In genomic region chr18:2818281-2818680, GRCh38 we compare ENCODE assay signal across 19 cellular contexts.
"Had no signal": no experiment of that assay in that cellular context is flagged by ENCODE, and none has a peak within 500 bp of the region (broad histone marks: within the 10 kb centered on the region; RNA-seq: fewer than 3 reads in every experiment).

No MANE protein-coding gene starts in this region.

- H3K27ac ChIP-seq: coronary artery, dorsolateral prefrontal cortex, esophagus muscularis mucosa, foreskin keratinocyte, gastrocnemius medialis, heart right ventricle, left lung, lower lobe of right lung had no signal

- H3K27me3 ChIP-seq: dorsolateral prefrontal cortex, esophagus muscularis mucosa, foreskin keratinocyte, gastrocnemius medialis, heart right ventricle, left lung had no signal

- ATAC-seq: foreskin keratinocyte, gastrocnemius medialis, heart right ventricle, left cardiac atrium, left lung, left ventricle myocardium superior, lower lobe of right lung, mucosa of descending colon had no signal

- H3K36me3 ChIP-seq: esophagus muscularis mucosa, gastrocnemius medialis, heart right ventricle, left lung, lower lobe of right lung had no signal

- H3K9me3 ChIP-seq: gastrocnemius medialis had no signal

- H3K4me3 ChIP-seq: coronary artery, dorsolateral prefrontal cortex, esophagus muscularis mucosa, gastrocnemius medialis, heart right ventricle, left lung, lower lobe of right lung, mucosa of descending colon had no signal

- H3K4me1 ChIP-seq: esophagus muscularis mucosa, foreskin keratinocyte, gastrocnemius medialis, heart right ventricle, left lung, lower lobe of right lung had no signal

- DNase-seq: dermis blood vessel endothelial cell; dorsolateral prefrontal cortex; effector CD4-positive, alpha-beta T cell; effector memory CD4-positive, alpha-beta T cell; foreskin keratinocyte; gastrocnemius medialis; glutamatergic neuron; head of caudate nucleus; heart right ventricle; hippocampal formation; left cardiac atrium; left lung; left ventricle myocardium superior; lower lobe of right lung; mesenchymal stem cell; mucosa of descending colon; naive B cell had no signal
